ENCODE assay signal across 10 cellular contexts in the genomic region with DNA sequence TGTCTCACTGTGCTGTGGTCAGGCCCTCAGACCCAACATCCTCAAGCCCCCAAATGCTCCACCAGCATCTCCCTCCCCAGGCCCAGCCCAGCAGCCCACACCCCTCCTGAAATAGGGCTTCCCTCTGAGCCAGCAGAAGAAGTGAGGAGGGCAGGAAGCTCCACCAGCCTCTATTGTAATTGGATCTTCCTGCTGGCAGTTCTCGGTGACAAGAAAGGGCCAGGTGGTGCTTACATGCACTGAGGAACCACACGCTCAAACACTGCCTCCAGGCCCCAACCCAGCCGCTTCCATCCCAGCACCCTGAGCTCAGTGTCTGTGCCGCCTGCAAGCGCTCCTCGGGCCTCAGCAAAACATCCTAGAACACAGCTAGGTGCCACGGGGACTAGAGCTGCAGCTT.
"Had no signal": no experiment of that assay in that cellular context is flagged by ENCODE, and none has a peak within 500 bp of the region (broad histone marks: within the 10 kb centered on the region; RNA-seq: fewer than 3 reads in every experiment).

No MANE protein-coding gene starts in this region.

- H3K27ac Mint-ChIP-seq: T-helper 2 cell treated with Interferon-gamma antibody and Interleukin-4, amounts not matched to agents 5 μg/mL and 100 μg/mL, for 36 hours had no signal

- H3K9me3 Mint-ChIP-seq: T-helper 2 cell treated with Interferon-gamma antibody and Interleukin-4, amounts not matched to agents 5 μg/mL and 100 μg/mL, for 36 hours had no signal

- H3K4me3 Mint-ChIP-seq: neural progenitor cell; T-helper 2 cell treated with Interferon-gamma antibody and Interleukin-4, amounts not matched to agents 5 μg/mL and 100 μg/mL, for 36 hours had no signal

- H3K36me3 Mint-ChIP-seq: neural progenitor cell had no signal

- ATAC-seq: activated CD4-positive, CD25-positive, alpha-beta regulatory T cell treated with anti-CD3 and anti-CD28 coated beads, Interleukin-2, amount 50 U/mL, for 24 hours; gastroesophageal sphincter had no signal

- DNase-seq: activated CD4-positive, alpha-beta T cell treated with anti-CD3 and anti-CD28 coated beads, Interleukin-2, amount 50 U/mL, for 48 hours; activated naive CD4-positive, alpha-beta T cell treated with Interleukin-2 at 50 U/mL for 16 hours; caudate nucleus; effector CD8-positive, alpha-beta T cell; mesendoderm; small intestine had no signal
